ENCODE assay signal across 16 cellular contexts in genomic region chr6:39401376-39401775, GRCh38.
DNase-seq lines count a peak whose midpoint lies in the region; TF ChIP-seq lines count a peak whose summit lies in the region.
"Had no signal": no experiment of that assay in that cellular context is flagged by ENCODE, and none has a peak within 500 bp of the region (broad histone marks: within the 10 kb centered on the region; RNA-seq: fewer than 3 reads in every experiment).

No MANE protein-coding gene starts in this region.

- peak overlapping the region in 1 of 2 experiments; percentile 18 for H3K23ac ChIP-seq in mesenchymal stem cell (ENCODE audit: low read length in 2 of 2)

- no peak overlapping the region for H2AFZ ChIP-seq in mesenchymal stem cell (ENCODE audit: low read depth, low read length)

- no peak for TF ChIP-seq POLR2A in breast epithelium (IDR thresholded peaks at IDR 0.05)

- H2BK5ac ChIP-seq in mesenchymal stem cell (ENCODE audit: low read depth, low read length, poor library complexity, severe bottlenecking) = no peak overlapping the region

- H3K36me3 ChIP-seq in adipocyte (ENCODE audit: control insufficient read depth, insufficient read depth, low read length, severe bottlenecking) (no peaks in the 10 kb centered on the region), mesenchymal stem cell (ENCODE audit: control insufficient read depth in 1 of 2, insufficient read depth in 2 of 2, low read depth in 1 of 2, low read length in 2 of 2) (no peaks in the 10 kb centered on the region), breast epithelium (no peaks in the 10 kb centered on the region)
- H3K36me3 ChIP-seq: BE2C, HAP-1 had no signal

- peak overlapping the region; percentile 80 for H3K9ac ChIP-seq in adipocyte (ENCODE audit: low read length)
- no peak overlapping the region for H3K9ac ChIP-seq in mesenchymal stem cell (ENCODE audit: low read length)
- H3K9ac ChIP-seq: GM23248 had no signal

- peak overlapping the region; percentile 40 to 61 for H3K18ac ChIP-seq in mesenchymal stem cell (ENCODE audit: low read depth in 1 of 2, low read length in 2 of 2)

- H3K9me3 ChIP-seq in adipocyte (ENCODE audit: control insufficient read depth, low read length) = no peaks in the 10 kb centered on the region
- H3K9me3 ChIP-seq in mesenchymal stem cell (ENCODE audit: control insufficient read depth, low read length) = no peaks in the 10 kb centered on the region
- no peaks in the 10 kb centered on the region for H3K9me3 ChIP-seq in breast epithelium
- H3K9me3 ChIP-seq: BE2C, HAP-1 had no signal

- no peak overlapping the region for H2AK5ac ChIP-seq in mesenchymal stem cell (ENCODE audit: low read length, severe bottlenecking)

- WGBS in mesenchymal stem cell = 100% methylated on average over 1 of the region's 3 CpGs

- no peak overlapping the region for H3K14ac ChIP-seq in mesenchymal stem cell (ENCODE audit: low read length in 2 of 2)

- DNase-seq in adipocyte (ENCODE audit: low read depth) = no peak
- DNase-seq in mesenchymal stem cell = no peak
- DNase-seq in substantia nigra (lab: John Stamatoyannopoulos, UW) = no peak
- no peak for DNase-seq in GF-D8 (lab: John Stamatoyannopoulos, UW)
- no peak for DNase-seq in superior temporal gyrus (ENCODE audit: extremely low spot score)
- no peak for DNase-seq in breast epithelium (ENCODE audit: low spot score in 2 of 2)
- DNase-seq: ACHN; BE2C; CD4-positive, CD25-positive, alpha-beta regulatory T cell; CD8-positive, alpha-beta memory T cell; COR-L47; DMS 273 treated with DMSO at 0.1 percent for 48 hours; DMS53; DND-41 had no signal

- no peak overlapping the region for H2BK12ac ChIP-seq in mesenchymal stem cell (ENCODE audit: low read length in 2 of 2)

- H3K79me1 ChIP-seq in mesenchymal stem cell (replicated peaks; ENCODE audit: low read length, poor library complexity, severe bottlenecking) = no peaks in the 10 kb centered on the region

- H4K8ac ChIP-seq in mesenchymal stem cell (ENCODE audit: low read length) = no peak overlapping the region

- peak overlapping the region; percentile 39 for H2BK120ac ChIP-seq in mesenchymal stem cell (ENCODE audit: low read depth, low read length)

- no peaks in the 10 kb centered on the region for H3K27me3 ChIP-seq in adipocyte (replicated peaks; ENCODE audit: control insufficient read depth, insufficient read depth, low read length)
- no peaks in the 10 kb centered on the region for H3K27me3 ChIP-seq in mesenchymal stem cell (ENCODE audit: control insufficient read depth in 1 of 2, insufficient read depth in 1 of 2, low read length in 2 of 2)
- H3K27me3 ChIP-seq in breast epithelium = no peaks in the 10 kb centered on the region

- no peak overlapping the region for H3K4me2 ChIP-seq in mesenchymal stem cell (ENCODE audit: low read length, poor library complexity, severe bottlenecking)

- H4K91ac ChIP-seq in mesenchymal stem cell (ENCODE audit: low read length) = no peak overlapping the region

- TF ChIP-seq CTCF in breast epithelium (IDR thresholded peaks at IDR 0.05) = no peak

- H3K4me3 ChIP-seq in adipocyte (ENCODE audit: low read length) = no peak overlapping the region
- H3K4me3 ChIP-seq in mesenchymal stem cell (ENCODE audit: insufficient read depth in 1 of 2, low read depth in 1 of 2, low read length in 2 of 2) = no peak overlapping the region
- H3K4me3 ChIP-seq in breast epithelium = no peak overlapping the region
- H3K4me3 ChIP-seq: GM23248, HAP-1 had no signal

- no peak overlapping the region for H3K4ac ChIP-seq in mesenchymal stem cell (ENCODE audit: low read depth in 1 of 2, low read length in 2 of 2)

- H3K27ac ChIP-seq in mesenchymal stem cell (ENCODE audit: low read length, poor library complexity, severe bottlenecking) (no peak overlapping the region), substantia nigra (ENCODE audit: low read depth, low read length, poor library complexity, severe bottlenecking) (peak overlapping the region; percentile 6), breast epithelium (no peak overlapping the region)

- no peak overlapping the region for H2BK15ac ChIP-seq in mesenchymal stem cell (ENCODE audit: low read depth, poor library complexity, severe bottlenecking)

- H3K4me1 ChIP-seq in adipocyte (ENCODE audit: control insufficient read depth, insufficient read depth, low read length) = peaks cover 45% of the 10 kb centered on the region
- H3K4me1 ChIP-seq in mesenchymal stem cell (ENCODE audit: control insufficient read depth, insufficient read depth, low read depth, low read length) = peaks cover 2% of the 10 kb centered on the region
- no peaks in the 10 kb centered on the region for H3K4me1 ChIP-seq in breast epithelium
- H3K4me1 ChIP-seq: BE2C, HAP-1 had no signal

- intact Hi-C loops in breast epithelium (cut with DNase I; ENCODE audit: low total_unique reads) = no loop called here
